Comparison of ENCODE assay signal across 18 cellular contexts in the genomic region with DNA sequence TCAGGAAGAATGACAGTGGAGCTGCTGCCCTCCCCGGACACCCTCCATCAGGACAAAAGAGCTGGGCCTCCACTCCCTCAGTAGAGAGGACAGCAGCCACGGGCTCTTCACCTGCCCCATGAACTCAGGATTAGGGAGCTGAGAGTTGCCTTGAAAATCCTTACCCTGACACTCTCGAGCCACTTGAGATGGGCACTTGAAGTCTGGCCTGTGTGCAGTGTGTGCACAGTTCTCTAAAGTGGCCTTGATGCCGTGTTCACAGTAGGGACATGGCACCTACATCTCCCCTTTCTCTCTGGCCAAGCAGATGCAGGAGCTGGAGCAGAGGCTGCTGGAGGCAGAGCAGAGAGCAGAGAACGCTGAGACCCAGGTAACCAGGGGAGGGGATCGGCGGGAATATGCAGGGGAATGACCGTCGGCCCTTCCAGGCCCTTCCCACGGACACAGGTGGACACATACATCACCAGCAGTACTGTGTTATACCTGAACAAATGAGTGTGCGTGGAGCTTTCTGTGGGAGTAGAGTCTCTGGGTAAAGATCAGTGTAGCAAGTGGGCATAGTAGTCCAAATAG. TPM values are rescaled to one million over a fixed set of nuclear protein-coding genes. Genes with fewer than 3 reads are reported as not detected.
DNase-seq lines count a peak whose midpoint lies in the region; ATAC-seq and TF ChIP-seq lines count a peak whose summit lies in the region.
"Had no signal": no experiment of that assay in that cellular context is flagged by ENCODE, and none has a peak within 500 bp of the region (broad histone marks: within the 10 kb centered on the region; RNA-seq: fewer than 3 reads in every experiment).

No MANE protein-coding gene starts in this region.

- no peak overlapping the region for H3K56ac ChIP-seq in IMR-90 (ENCODE audit: extremely low read depth, insufficient read depth, low read length)

- H3K27ac ChIP-seq in IMR-90 (ENCODE audit: insufficient read depth, low read length), result no peak overlapping the region
- H3K27ac ChIP-seq in lung (ENCODE audit: low read depth in 1 of 2, low read length in 1 of 2), result no peak overlapping the region
- no peak overlapping the region for H3K27ac ChIP-seq in upper lobe of left lung
- H3K27ac ChIP-seq in smooth muscle cell (ENCODE audit: low read depth), result no peak overlapping the region
- H3K27ac ChIP-seq in testis, result no peak overlapping the region

- H2BK120ac ChIP-seq in IMR-90 (ENCODE audit: low read depth, low read length), result no peak overlapping the region

- no peaks in the 10 kb centered on the region for H3K9me1 ChIP-seq in IMR-90 (ENCODE audit: insufficient read depth, low read length)

- dilution Hi-C loops in IMR-90 (cut with HindIII; ENCODE audit: low sequenced_read_pairs, unreplicated experiment), result no loop called here

- H3K79me2 ChIP-seq in smooth muscle cell (ENCODE audit: low read depth), result no peaks in the 10 kb centered on the region

- CTCF ChIA-PET in IMR-90 (lab: Yijun Ruan, JAX), result interaction anchor here (1.5 to 1.6 kb wide), 2 partner anchors 16 to 29 kb away, joined by 3 to 4 read pairs; no protein-coding TSS in a partner anchor

- no peak overlapping the region for H3K14ac ChIP-seq in IMR-90 (replicated peaks; ENCODE audit: low read depth, low read length)

- H2AFZ ChIP-seq in IMR-90 (replicated peaks; ENCODE audit: low read length, poor library complexity), result peak overlapping the region; percentile 65
- no peak overlapping the region for H2AFZ ChIP-seq in smooth muscle cell (ENCODE audit: low read depth)

- H2BK5ac ChIP-seq in IMR-90 (ENCODE audit: low read depth, low read length, poor library complexity, severe bottlenecking), result no peak overlapping the region

- H2BK15ac ChIP-seq in IMR-90 (ENCODE audit: low read depth, low read length), result no peak overlapping the region

- no peaks in the 10 kb centered on the region for H3F3A ChIP-seq in smooth muscle cell (ENCODE audit: low read depth)

- no peak overlapping the region for H4K5ac ChIP-seq in IMR-90 (ENCODE audit: low read depth, low read length)

- H4K20me1 ChIP-seq in IMR-90 (ENCODE audit: insufficient read depth, low read length) (no peaks in the 10 kb centered on the region), smooth muscle cell (ENCODE audit: low read depth) (no peaks in the 10 kb centered on the region)

- ATAC-seq in IMR-90 (ENCODE audit: low read depth), result no peak
- peak; percentile 47 for ATAC-seq in lung (ENCODE audit: insufficient read depth, low FRiP score)
- peak; percentile 26 to 63 for ATAC-seq in upper lobe of left lung (ENCODE audit: low FRiP score in 2 of 2)
- no peak for ATAC-seq in GM21529 (IDR thresholded peaks at IDR 0.05; ENCODE audit: unreplicated experiment)
- no peak for ATAC-seq in GM18870 (IDR thresholded peaks at IDR 0.05; ENCODE audit: unreplicated experiment)

- H2AK5ac ChIP-seq in IMR-90 (ENCODE audit: low read depth, low read length), result no peak overlapping the region

- intact Hi-C loops in IMR-90 (cut with micrococcal nuclease) (no loop called here), testis (cut with DNase I; ENCODE audit: low total_unique reads) (no loop called here)

- H3K9ac ChIP-seq in IMR-90 (ENCODE audit: low read depth, low read length), result no peak overlapping the region
- no peak overlapping the region for H3K9ac ChIP-seq in smooth muscle cell (ENCODE audit: low read depth)

- in situ Hi-C loops in IMR-90 (cut with MboI; ENCODE audit: low sequenced_read_pairs), result loop anchor here (10.0 kb wide), 1 partner anchor 111 kb away; no protein-coding TSS in a partner anchor

- 40% methylated on average over 2 of the region's 11 CpGs; no CpG with 5 or more reads in 1 of the 2 experiments for WGBS in IMR-90 (ENCODE audit: extremely low coverage in 2 of 2, insufficient read length in 1 of 2), 2 experiments
- 66 to 83% methylated on average over 11 of the region's 11 CpGs for WGBS in lung, 2 donors
- WGBS in upper lobe of left lung, 2 donors, result 67 to 89% methylated on average over 7 to 11 of the region's 11 CpGs
- 86% methylated on average over 11 of the region's 11 CpGs for WGBS in smooth muscle cell (ENCODE audit: low lambda C conversion rate)
- 87 to 96% methylated on average over 9 to 11 of the region's 11 CpGs for WGBS in testis, 2 donors

- H3K79me1 ChIP-seq in IMR-90 (ENCODE audit: low read depth in 1 of 2, low read length in 2 of 2), result no peaks in the 10 kb centered on the region

- no peaks in the 10 kb centered on the region for H3K9me3 ChIP-seq in IMR-90 (ENCODE audit: control insufficient read depth, insufficient read depth, low read length)
- H3K9me3 ChIP-seq in lung (ENCODE audit: control insufficient read depth in 2 of 2, insufficient read depth in 1 of 2, low read length in 1 of 2), result no peaks in the 10 kb centered on the region
- no peaks in the 10 kb centered on the region for H3K9me3 ChIP-seq in upper lobe of left lung
- no peaks in the 10 kb centered on the region for H3K9me3 ChIP-seq in smooth muscle cell (replicated peaks; ENCODE audit: low read depth)
- no peaks in the 10 kb centered on the region for H3K9me3 ChIP-seq in testis
- H3K9me3 ChIP-seq: HAP-1 had no signal

- TF ChIP-seq EP300 in upper lobe of left lung (IDR thresholded peaks at IDR 0.05), result no peak

- H3K4me3 ChIP-seq in IMR-90 (ENCODE audit: insufficient read depth, low read depth, low read length) (no peak overlapping the region), lung (no peak overlapping the region), upper lobe of left lung (no peak overlapping the region), smooth muscle cell (no peak overlapping the region), testis (no peak overlapping the region)
- H3K4me3 ChIP-seq: HAP-1 had no signal

- H3K4me1 ChIP-seq in IMR-90 (ENCODE audit: control insufficient read depth, insufficient read depth, low read length) (no peaks in the 10 kb centered on the region), lung (ENCODE audit: control insufficient read depth in 2 of 2, insufficient read depth in 2 of 2, low read length in 2 of 2) (no peaks in the 10 kb centered on the region), upper lobe of left lung (no peaks in the 10 kb centered on the region), smooth muscle cell (ENCODE audit: low read depth) (no peaks in the 10 kb centered on the region), testis (no peaks in the 10 kb centered on the region)
- H3K4me1 ChIP-seq: HAP-1 had no signal

- H3K27me3 ChIP-seq in IMR-90 (ENCODE audit: control insufficient read depth, insufficient read depth, low read length) (peaks cover 7% of the 10 kb centered on the region), lung (ENCODE audit: control insufficient read depth, insufficient read depth) (no peaks in the 10 kb centered on the region), upper lobe of left lung (no peaks in the 10 kb centered on the region), smooth muscle cell (ENCODE audit: low read depth) (no peaks in the 10 kb centered on the region), testis (no peaks in the 10 kb centered on the region)

- H3K36me3 ChIP-seq in IMR-90 (ENCODE audit: control insufficient read depth, insufficient read depth, low read length), result no peaks in the 10 kb centered on the region
- H3K36me3 ChIP-seq in lung (ENCODE audit: control insufficient read depth in 2 of 2, insufficient read depth in 2 of 2, low read length in 2 of 2), result no peaks in the 10 kb centered on the region
- H3K36me3 ChIP-seq in upper lobe of left lung, result no peaks in the 10 kb centered on the region
- no peaks in the 10 kb centered on the region for H3K36me3 ChIP-seq in smooth muscle cell (ENCODE audit: low read depth)
- H3K36me3 ChIP-seq in testis (ENCODE audit: low read depth, missing control alignments), result no peaks in the 10 kb centered on the region

- BruUV-seq in IMR-90 (replicated peaks; lab: Mats Ljungman, UMichigan), result no TSS peak

- H4K8ac ChIP-seq in IMR-90 (ENCODE audit: low read depth in 2 of 2, low read length in 2 of 2), result no peak overlapping the region

- TF ChIP-seq CTCF in IMR-90 (conservative IDR thresholded peaks at IDR 0.05; ENCODE audit: low read depth, low read length) (no peak), lung (IDR thresholded peaks at IDR 0.05; ENCODE audit: control extremely low read depth, extremely low read depth) (no peak), upper lobe of left lung (IDR thresholded peaks at IDR 0.05) (no peak), smooth muscle cell (IDR thresholded peaks at IDR 0.05; ENCODE audit: borderline replicate concordance, insufficient read depth, poor library complexity, severe bottlenecking) (no peak), testis (IDR thresholded peaks at IDR 0.05) (no peak)

- DNase-seq in IMR-90 (no peak), NCI-H524 (lab: John Stamatoyannopoulos, UW) (peak; percentile 50 to 67), lung (ENCODE audit: low spot score) (peak; percentile 78), upper lobe of left lung (peak in 1 of 2 donors; percentile 63), smooth muscle cell (lab: John Stamatoyannopoulos, UW; ENCODE audit: unreplicated experiment) (no peak), testis (no peak)
- DNase-seq: ACHN, AML-193, DMS 273 treated with DMSO at 0.1 percent for 48 hours, EL, NCI-H345, OCI-M1, Right ventricle myocardium superior, SW 1271 had no signal

- no peak overlapping the region for H3K4ac ChIP-seq in IMR-90 (ENCODE audit: low read depth, low read length)

- no peak overlapping the region for H2BK20ac ChIP-seq in IMR-90 (ENCODE audit: low read depth, low read length)

- POLR2A ChIA-PET in IMR-90 (lab: Charles Lee; ENCODE audit: unreplicated experiment), result no interaction called here

- TF ChIP-seq POLR2A in IMR-90 (IDR thresholded peaks at IDR 0.05; ENCODE audit: low read depth, low read length) (no peak), upper lobe of left lung (IDR thresholded peaks at IDR 0.05) (no peak), testis (IDR thresholded peaks at IDR 0.05) (no peak)

- no peak overlapping the region for H2AK9ac ChIP-seq in IMR-90 (replicated peaks; ENCODE audit: low read depth, low read length, poor library complexity)

- no peak for TF ChIP-seq RAD21 in IMR-90 (IDR thresholded peaks at IDR 0.05; ENCODE audit: low read length)

- H3K4me2 ChIP-seq in IMR-90 (ENCODE audit: low read depth, low read length) (no peak overlapping the region), smooth muscle cell (no peak overlapping the region)

- no peak overlapping the region for H3K18ac ChIP-seq in IMR-90 (ENCODE audit: low read depth, low read length)

- no peak overlapping the region for H3K23ac ChIP-seq in IMR-90 (ENCODE audit: low read depth, low read length)

- H4K91ac ChIP-seq in IMR-90 (ENCODE audit: insufficient read depth, low read depth, low read length), result no peak overlapping the region

RNA-seq across cellular contexts. Expression of a gene that starts 22.5 kb away (rescaled TPM):
- total RNA-seq in IMR-90 (2012; rRNA removed) (under 0.01 TPM in 2 replicates), lung (1 to 10 TPM; 2.9 to 9.3 TPM), upper lobe of left lung (10 to 100 TPM in 2 of 6 donors, 1 to 10 TPM in 3, under 1 TPM in 1; 0.46 to 25.1 (median 4.4) TPM), smooth muscle cell (2.6 and 12.1 TPM in 2 replicates), testis (10 to 100 TPM; 49.1 to 61.3 TPM)
- polyA plus RNA-seq in IMR-90 (2012; rRNA removed) (0.34 and 0.37 TPM in 2 replicates), lung (1 to 10 TPM in 1 of 2 donors, under 1 TPM in 1; 0.80 to 2.9 TPM), smooth muscle cell (0.88 and 3.8 TPM in 2 replicates), testis (ENCODE audit: insufficient read depth, low read depth, low replicate concordance) (21.4 TPM)
- polyA plus RNA-seq in IMR-90 (2012; cell fraction: cytosol; rRNA removed), result 0.06 and 0.07 TPM in 2 replicates
- 1.2 and 1.6 TPM in 2 replicates for polyA plus RNA-seq in IMR-90 (2012; cell fraction: nucleus; rRNA removed; ENCODE audit: low replicate concordance)
- polyA plus RNA-seq: CD14-positive monocyte had no signal

RNA-seq across cellular contexts. Expression of a gene that starts 44.5 kb away (rescaled TPM):
- total RNA-seq in IMR-90 (2012; rRNA removed) (6.7 and 7.9 TPM in 2 replicates), lung (10 to 100 TPM; 20.6 to 22.3 TPM), upper lobe of left lung (10 to 100 TPM; 11.5 to 27.5 (median 23.1) TPM), smooth muscle cell (15.5 and 35.8 TPM in 2 replicates), testis (10 to 100 TPM; 44.1 to 45.2 TPM)
- polyA plus RNA-seq in IMR-90 (2012; rRNA removed) (13.5 and 23.1 TPM in 2 replicates), lung (10 to 100 TPM; 21.9 to 29.5 TPM), smooth muscle cell (20.6 and 23.7 TPM in 2 replicates), testis (ENCODE audit: insufficient read depth, low read depth, low replicate concordance) (69.3 TPM)
- 9.9 and 11.2 TPM in 2 replicates for polyA plus RNA-seq in IMR-90 (2012; cell fraction: cytosol; rRNA removed)
- polyA plus RNA-seq in IMR-90 (2012; cell fraction: nucleus; rRNA removed; ENCODE audit: low replicate concordance), result 13.0 and 23.6 TPM in 2 replicates

Comparison
In these comparisons a context has a peak if more than half of its experiments do, and no peak if none do; other contexts are left out.
1. ATAC-seq: peak in lung (single experiment) and upper lobe of left lung (2 of 2); none in IMR-90 (single experiment), GM21529 (single experiment) and GM18870 (single experiment).
2. DNase-seq: peak in NCI-H524 (2 of 2) and lung (single experiment); none in IMR-90 (single experiment), smooth muscle cell (single experiment) and testis (single experiment).